9 cellular contexts compared by ENCODE assay signal in genomic region chr17:18040287-18040858, GRCh38. TPM values are rescaled to one million over a fixed set of nuclear protein-coding genes. Genes with fewer than 3 reads are reported as not detected.
DNase-seq lines count a peak whose midpoint lies in the region; ATAC-seq and TF ChIP-seq lines count a peak whose summit lies in the region.
"Had no signal": no experiment of that assay in that cellular context is flagged by ENCODE, and none has a peak within 500 bp of the region (broad histone marks: within the 10 kb centered on the region; RNA-seq: fewer than 3 reads in every experiment).

No MANE protein-coding gene starts in this region.

- CTCF ChIA-PET in AG04450 (lab: Charles Lee): no interaction called here
- CTCF ChIA-PET in IMR-90 (lab: Yijun Ruan, JAX): no interaction called here
- CTCF ChIA-PET in mammary epithelial cell (lab: Charles Lee; ENCODE audit: low non-redundant PET): no interaction called here

- H3K79me2 ChIP-seq in mammary epithelial cell (ENCODE audit: insufficient read depth, low read length): peaks cover 73% of the 10 kb centered on the region

- H3K4me2 ChIP-seq in IMR-90 (ENCODE audit: low read depth, low read length) (peak overlapping the region; percentile 99), mammary epithelial cell (ENCODE audit: insufficient read depth, low read depth, low read length) (peak overlapping the region; percentile 91)

- peaks cover 14% of the 10 kb centered on the region for H3K4me1 ChIP-seq in IMR-90 (ENCODE audit: control insufficient read depth, insufficient read depth, low read length)
- H3K4me1 ChIP-seq in mammary epithelial cell (ENCODE audit: insufficient read depth, low read length): peaks cover 24% of the 10 kb centered on the region
- H3K4me1 ChIP-seq in mucosa of rectum (ENCODE audit: control insufficient read depth in 2 of 2, insufficient read depth in 2 of 2, low read length in 2 of 2): peaks cover 21% of the 10 kb centered on the region in 2 donors

- peaks cover 7% of the 10 kb centered on the region for H3K9me1 ChIP-seq in IMR-90 (ENCODE audit: insufficient read depth, low read length)

- peak overlapping the region; percentile 48 for H3K56ac ChIP-seq in IMR-90 (ENCODE audit: extremely low read depth, insufficient read depth, low read length)

- TF ChIP-seq CTCF in AG04450 (IDR thresholded peaks at IDR 0.05; ENCODE audit: low read depth, low read length) (no peak), IMR-90 (conservative IDR thresholded peaks at IDR 0.05; ENCODE audit: low read depth, low read length) (no peak), mammary epithelial cell (conservative IDR thresholded peaks at IDR 0.05 in 1 of 2, IDR thresholded peaks at IDR 0.05 in 1 of 2; ENCODE audit: extremely low read depth in 1 of 2, insufficient read depth in 1 of 2, low read depth in 1 of 2, low read length in 2 of 2) (no peak)

- peak overlapping the region; percentile 61 for H3K9ac ChIP-seq in IMR-90 (ENCODE audit: low read depth, low read length)
- H3K9ac ChIP-seq in mammary epithelial cell (ENCODE audit: insufficient read depth, low read length): peak overlapping the region; percentile 76
- peak overlapping the region; percentile 78 for H3K9ac ChIP-seq in mucosa of rectum (ENCODE audit: low read depth in 1 of 2, low read length in 2 of 2)

- in situ Hi-C loops in IMR-90 (cut with MboI; ENCODE audit: low sequenced_read_pairs) (no loop called here), mammary epithelial cell (cut with MboI; ENCODE audit: low sequenced_read_pairs in 2 of 2) (loop anchor here in 1 of 2 donors (25.0 kb wide), 1 partner anchor 353 kb away; the partner anchor contains the start of gene RAI1)

- peak overlapping the region; percentile 49 for H3K23ac ChIP-seq in IMR-90 (ENCODE audit: low read depth, low read length)

- H2BK15ac ChIP-seq in IMR-90 (ENCODE audit: low read depth, low read length): no peak overlapping the region

- dilution Hi-C loops in IMR-90 (cut with HindIII; ENCODE audit: low sequenced_read_pairs, unreplicated experiment): no loop called here
- dilution Hi-C loops in mammary epithelial cell (cut with HindIII; ENCODE audit: low sequenced_read_pairs): no loop called here

- H3K36me3 ChIP-seq in IMR-90 (ENCODE audit: control insufficient read depth, insufficient read depth, low read length) (0 out of 2 replicates have a peak, but pooled peaks cover 2% of the 10 kb centered on the region), mammary epithelial cell (ENCODE audit: insufficient read depth, low read length) (no peaks in the 10 kb centered on the region), mucosa of rectum (ENCODE audit: control insufficient read depth in 2 of 2, insufficient read depth in 2 of 2, low read length in 2 of 2) (peaks cover 0 to 3% of the 10 kb centered on the region in 2 donors)

- WGBS in IMR-90 (ENCODE audit: extremely low coverage in 2 of 2, insufficient read length in 1 of 2), 2 experiments: 28% methylated on average over 4 of the region's 6 CpGs; no CpG with 5 or more reads in 1 of the 2 experiments
- WGBS in mammary epithelial cell (ENCODE audit: low coverage, missing lambda C conversion rate): 49% methylated on average over 3 of the region's 6 CpGs

- intact Hi-C loops in IMR-90 (cut with micrococcal nuclease) (no loop called here), mammary epithelial cell (cut with micrococcal nuclease) (loop anchor here (5.0 kb wide), 1 partner anchor 683 kb away; no protein-coding TSS in a partner anchor)

- POLR2A ChIA-PET in AG04450 (lab: Yijun Ruan, JAX) (interaction anchor here (0.5 kb wide), 1 partner anchor 544 kb away, joined by 4 read pairs; the partner anchor contains the start of gene RASD1), IMR-90 (lab: Charles Lee; ENCODE audit: unreplicated experiment) (no interaction called here)

- H2AK9ac ChIP-seq in IMR-90 (replicated peaks; ENCODE audit: low read depth, low read length, poor library complexity): peak overlapping the region; percentile 93

- no peak overlapping the region for H2BK5ac ChIP-seq in IMR-90 (ENCODE audit: low read depth, low read length, poor library complexity, severe bottlenecking)

- peak overlapping the region; percentile 83 for H3K4me3 ChIP-seq in AG04450 (ENCODE audit: low read depth, low read length)
- H3K4me3 ChIP-seq in IMR-90 (ENCODE audit: insufficient read depth, low read depth, low read length): peak overlapping the region; percentile 66
- H3K4me3 ChIP-seq in mammary epithelial cell (replicated peaks in 1 of 3; ENCODE audit: insufficient read depth in 1 of 3, low read depth in 2 of 3, low read length in 3 of 3): peak overlapping the region; percentile 68 to 90 (median 88)
- H3K4me3 ChIP-seq in mucosa of rectum (ENCODE audit: low read length in 2 of 2): peak overlapping the region; percentile 90 to 94

- H3K4ac ChIP-seq in IMR-90 (ENCODE audit: low read depth, low read length): peak overlapping the region; percentile 53

- BruUV-seq in IMR-90 (replicated peaks; lab: Mats Ljungman, UMichigan) (TSS peak; percentile 14), mammary epithelial cell (replicated peaks; lab: Mats Ljungman, UMichigan) (no TSS peak)

- TF ChIP-seq POLR2A in IMR-90 (IDR thresholded peaks at IDR 0.05; ENCODE audit: low read depth, low read length): no peak

- H3K9me3 ChIP-seq in AG04450 (ENCODE audit: control insufficient read depth, insufficient read depth, low read length) (no peaks in the 10 kb centered on the region; the same call in 1 of the 2 replicates), IMR-90 (ENCODE audit: control insufficient read depth, insufficient read depth, low read length) (no peaks in the 10 kb centered on the region), mammary epithelial cell (replicated peaks; ENCODE audit: insufficient read depth, low read length) (no peaks in the 10 kb centered on the region), mucosa of rectum (ENCODE audit: control insufficient read depth in 2 of 2, low read length in 2 of 2) (no peaks in the 10 kb centered on the region)

- peak overlapping the region in 1 of 2 experiments; percentile 11; a peak in 3 of 4 replicates for H4K8ac ChIP-seq in IMR-90 (ENCODE audit: low read depth in 2 of 2, low read length in 2 of 2)

- H2AK5ac ChIP-seq in IMR-90 (ENCODE audit: low read depth, low read length): peak overlapping the region; percentile 69

- ATAC-seq in IMR-90 (ENCODE audit: low read depth) (no peak), HG03460 (IDR thresholded peaks at IDR 0.05; ENCODE audit: unreplicated experiment) (no peak)

- H2BK120ac ChIP-seq in IMR-90 (ENCODE audit: low read depth, low read length): no peak overlapping the region

- peak overlapping the region; percentile 33; the same call in 1 of the 2 replicates for H4K5ac ChIP-seq in IMR-90 (ENCODE audit: low read depth, low read length)

- no peak overlapping the region for H4K91ac ChIP-seq in IMR-90 (ENCODE audit: insufficient read depth, low read depth, low read length)

- H3K79me1 ChIP-seq in IMR-90 (ENCODE audit: low read depth in 1 of 2, low read length in 2 of 2): peaks cover 45 to 60% of the 10 kb centered on the region in 2 experiments

- H3K27me3 ChIP-seq in AG04450 (ENCODE audit: control insufficient read depth, insufficient read depth, low read length): no peaks in the 10 kb centered on the region
- H3K27me3 ChIP-seq in IMR-90 (ENCODE audit: control insufficient read depth, insufficient read depth, low read length): no peaks in the 10 kb centered on the region
- H3K27me3 ChIP-seq in mammary epithelial cell (ENCODE audit: insufficient read depth, low read length): no peaks in the 10 kb centered on the region
- no peaks in the 10 kb centered on the region for H3K27me3 ChIP-seq in mucosa of rectum (ENCODE audit: control insufficient read depth in 2 of 2, insufficient read depth in 2 of 2, low read length in 2 of 2)

- H4K20me1 ChIP-seq in IMR-90 (ENCODE audit: insufficient read depth, low read length) (peaks cover 11% of the 10 kb centered on the region; the same call in 1 of the 2 replicates), mammary epithelial cell (ENCODE audit: insufficient read depth, low read length) (no peaks in the 10 kb centered on the region)

- H3K27ac ChIP-seq in AG04450 (ENCODE audit: low read depth, low read length) (no peak overlapping the region), IMR-90 (ENCODE audit: insufficient read depth, low read length) (peak overlapping the region; percentile 6; the same call in 1 of the 2 replicates), mammary epithelial cell (ENCODE audit: insufficient read depth, low read depth, low read length) (peak overlapping the region; percentile 57), mucosa of rectum (ENCODE audit: low read depth in 2 of 2, low read length in 2 of 2) (no peak overlapping the region)

- TF ChIP-seq RAD21 in IMR-90 (IDR thresholded peaks at IDR 0.05; ENCODE audit: low read length): no peak

- H2AFZ ChIP-seq in IMR-90 (replicated peaks; ENCODE audit: low read length, poor library complexity): peak overlapping the region; percentile 98
- peak overlapping the region; percentile 98 for H2AFZ ChIP-seq in mammary epithelial cell (ENCODE audit: low read depth, low read length)

- DNase-seq in AG04450 (ENCODE audit: low read depth, low spot score): no peak
- DNase-seq in IMR-90: no peak
- no peak for DNase-seq in mammary epithelial cell
- DNase-seq in DMS53 treated with DMSO at 0.1 percent for 48 hours (lab: John Stamatoyannopoulos, UW; ENCODE audit: unreplicated experiment): no peak
- DNase-seq in NCI-H526 treated with DMSO at 0.1 percent for 48 hours (lab: John Stamatoyannopoulos, UW): no peak
- DNase-seq in NCI-H748 treated with DMSO at 0.1 percent for 48 hours (lab: John Stamatoyannopoulos, UW): no peak
- DNase-seq: activated CD4-positive, alpha-beta T cell treated with anti-CD3 and anti-CD28 coated beads for 48 hours had no signal

- peak overlapping the region; percentile 50 for H3K14ac ChIP-seq in IMR-90 (replicated peaks; ENCODE audit: low read depth, low read length)

- H3K18ac ChIP-seq in IMR-90 (ENCODE audit: low read depth, low read length): no peak overlapping the region

- no peak overlapping the region for H2BK20ac ChIP-seq in IMR-90 (ENCODE audit: low read depth, low read length)

RNA-seq across cellular contexts. Expression of gene GID4, which starts 1.2 kb away (rescaled TPM):
- polyA plus RNA-seq in AG04450 (2011; rRNA removed) (6.9 and 7.6 TPM in 2 replicates), IMR-90 (2012; rRNA removed) (4.2 and 5.6 TPM in 2 replicates), mammary epithelial cell (8.5 TPM)
- polyA minus RNA-seq in AG04450 (2011; rRNA and poly(A)+ RNA removed): 13.8 and 14.8 TPM in 2 replicates
- total RNA-seq in IMR-90 (2012; rRNA removed) (3.9 and 5.0 TPM in 2 replicates), mammary epithelial cell (10 to 100 TPM; 11.2 to 16.4 TPM)
- 3.1 and 3.3 TPM in 2 replicates for polyA plus RNA-seq in IMR-90 (2012; cell fraction: cytosol; rRNA removed)
- 2.6 and 5.1 TPM in 2 replicates for polyA plus RNA-seq in IMR-90 (2012; cell fraction: nucleus; rRNA removed; ENCODE audit: low replicate concordance)
- 11.2 TPM for polyA minus RNA-seq in mammary epithelial cell

RNA-seq across cellular contexts. Expression of gene ATPAF2, which starts 1.4 kb away (rescaled TPM):
- polyA plus RNA-seq in AG04450 (2011; rRNA removed) (16.6 and 16.9 TPM in 2 replicates), IMR-90 (2012; rRNA removed) (19.5 and 21.9 TPM in 2 replicates), mammary epithelial cell (19.0 TPM)
- 14.7 and 22.3 TPM in 2 replicates for polyA minus RNA-seq in AG04450 (2011; rRNA and poly(A)+ RNA removed)
- total RNA-seq in IMR-90 (2012; rRNA removed) (14.2 and 27.6 TPM in 2 replicates), mammary epithelial cell (10 to 100 TPM; 17.0 to 23.5 TPM)
- polyA plus RNA-seq in IMR-90 (2012; cell fraction: cytosol; rRNA removed): 28.8 and 54.4 TPM in 2 replicates
- 31.6 and 48.8 TPM in 2 replicates for polyA plus RNA-seq in IMR-90 (2012; cell fraction: nucleus; rRNA removed; ENCODE audit: low replicate concordance)
- polyA minus RNA-seq in mammary epithelial cell: 10.4 TPM

RNA-seq across cellular contexts. Expression of gene DRG2, which starts 47.4 kb away (rescaled TPM):
- polyA plus RNA-seq in AG04450 (2011; rRNA removed) (31.5 and 36.0 TPM in 2 replicates), IMR-90 (2012; rRNA removed) (41.3 and 45.1 TPM in 2 replicates), mammary epithelial cell (38.4 TPM)
- 42.5 and 44.7 TPM in 2 replicates for polyA minus RNA-seq in AG04450 (2011; rRNA and poly(A)+ RNA removed)
- total RNA-seq in IMR-90 (2012; rRNA removed) (35.6 and 43.6 TPM in 2 replicates), mammary epithelial cell (10 to 100 TPM; 36.3 to 37.5 TPM)
- 28.2 and 37.1 TPM in 2 replicates for polyA plus RNA-seq in IMR-90 (2012; cell fraction: cytosol; rRNA removed)
- polyA plus RNA-seq in IMR-90 (2012; cell fraction: nucleus; rRNA removed; ENCODE audit: low replicate concordance): 83.0 and 131 TPM in 2 replicates
- 34.6 TPM for polyA minus RNA-seq in mammary epithelial cell

Comparison
In these comparisons a context has a peak if more than half of its experiments do, and no peak if none do; other contexts are left out.
1. H3K27ac ChIP-seq: peak in IMR-90 (single experiment) and mammary epithelial cell (single experiment); none in AG04450 (single experiment) and mucosa of rectum (0 of 2).
2. Peak in every context shown above with its lines, with median percentiles within 50 percentile points of each other: H3K4me3 ChIP-seq and H3K9ac ChIP-seq.